In the genomic region with DNA sequence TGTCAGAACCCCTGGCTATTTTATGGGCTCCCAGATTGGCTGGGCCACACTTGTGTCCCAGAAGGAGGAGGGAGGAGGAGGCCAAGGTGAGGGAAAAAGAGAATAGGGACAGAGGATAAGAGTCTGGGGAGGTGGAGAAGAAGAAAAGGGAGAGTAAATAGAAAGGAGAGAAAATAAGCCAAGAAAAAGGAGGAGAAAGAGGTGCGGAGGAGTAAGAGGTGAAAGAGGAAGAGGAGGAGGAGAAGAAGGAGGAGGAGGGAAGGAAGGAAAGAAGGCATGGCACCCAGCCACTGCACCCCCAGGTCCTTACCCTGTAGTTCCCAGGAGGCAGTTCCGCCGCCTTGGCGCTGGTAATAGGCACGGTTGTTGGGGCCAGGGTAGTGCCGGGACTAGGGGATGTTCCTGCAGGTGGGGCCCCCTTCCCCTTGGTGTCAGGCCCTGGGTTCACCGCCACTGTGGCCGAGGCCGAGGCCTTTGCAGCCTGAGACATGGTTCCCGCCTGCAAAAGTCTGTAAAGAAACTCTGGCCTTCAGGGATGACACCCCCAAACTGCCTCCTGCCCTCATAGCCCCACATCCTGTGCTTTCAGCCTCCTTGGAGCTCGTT, we compare ENCODE assay signal across 20 cellular contexts. TPM values are rescaled to one million over a fixed set of nuclear protein-coding genes. Genes with fewer than 3 reads are reported as not detected.
"Had no signal": no experiment of that assay in that cellular context is flagged by ENCODE, and none has a peak within 500 bp of the region (broad histone marks: within the 10 kb centered on the region; RNA-seq: fewer than 3 reads in every experiment).

No MANE protein-coding gene starts in this region.

- H3K4me3 Mint-ChIP-seq: activated CD4-positive, alpha-beta T cell treated with anti-CD3 and anti-CD28 coated beads, Interleukin-2, amount 10 ng/mL, durations not matched to agents 24 days and 14 days; activated T-helper 1 cell treated with anti-CD3 and anti-CD28 coated beads, Interleukin-12 subunit alpha, Interleukin-12 subunit beta, Interleukin-2, Interleukin-4 antibody, amounts not matched to agents 30 ng/mL and 10 ng/mL and 1 ng/mL, durations not matched to agents 14 hours and 24 hours and 36 hours; neural crest cell had no signal

- H3K36me3 ChIP-seq: ascending aorta, breast epithelium, pancreas, sigmoid colon, transverse colon had no signal

- H3K27ac ChIP-seq: ascending aorta, breast epithelium, epithelial cell of prostate, pancreas, sigmoid colon had no signal

- ATAC-seq: pancreas; stimulated activated naive CD8-positive, alpha-beta T cell treated with anti-CD3 and anti-CD28 coated beads, Interleukin-15, Interleukin-2, amounts not matched to agents 100 U/mL and 50 U/mL, for 24 hours had no signal

- H3K4me1 ChIP-seq: ascending aorta, breast epithelium, pancreas, sigmoid colon had no signal

- H3K27me3 ChIP-seq: ascending aorta, pancreas had no signal

- H3K27ac Mint-ChIP-seq: activated CD4-positive, alpha-beta T cell treated with anti-CD3 and anti-CD28 coated beads, Interleukin-2, amount 10 ng/mL, durations not matched to agents 24 days and 14 days; activated T-helper 1 cell treated with anti-CD3 and anti-CD28 coated beads, Interleukin-12 subunit alpha, Interleukin-12 subunit beta, Interleukin-2, Interleukin-4 antibody, amounts not matched to agents 30 ng/mL and 10 ng/mL and 1 ng/mL, durations not matched to agents 14 hours and 24 hours and 36 hours had no signal

- DNase-seq: activated CD4-positive, alpha-beta T cell treated with anti-CD3 and anti-CD28 coated beads, Interleukin-2, amount 10 ng/mL, durations not matched to agents 24 days and 14 days; activated CD4-positive, CD25-positive, alpha-beta regulatory T cell; activated naive CD4-positive, alpha-beta T cell; cerebellar nuclear complex; effector memory CD4-positive, alpha-beta T cell; foreskin melanocyte; immature natural killer cell; pancreas; sigmoid colon; stimulated activated CD4-positive, alpha-beta T cell treated with anti-CD3 and anti-CD28 coated beads, Interleukin-2, amount 100 ng/mL, for 48 hours; stimulated activated naive CD8-positive, alpha-beta T cell treated with anti-CD3 and anti-CD28 coated beads, Interleukin-15, Interleukin-2, amounts not matched to agents 100 U/mL and 50 U/mL, for 24 hours had no signal

- H3K4me3 ChIP-seq: ascending aorta, breast epithelium, pancreas, sigmoid colon, transverse colon had no signal

- H3K9me3 ChIP-seq: ascending aorta, breast epithelium, pancreas, sigmoid colon, transverse colon had no signal

- H3K9me3 Mint-ChIP-seq: activated CD4-positive, alpha-beta T cell treated with anti-CD3 and anti-CD28 coated beads, Interleukin-2, amount 10 ng/mL, durations not matched to agents 24 days and 14 days; activated T-helper 1 cell treated with anti-CD3 and anti-CD28 coated beads, Interleukin-12 subunit alpha, Interleukin-12 subunit beta, Interleukin-2, Interleukin-4 antibody, amounts not matched to agents 30 ng/mL and 10 ng/mL and 1 ng/mL, durations not matched to agents 14 hours and 24 hours and 36 hours; immature natural killer cell; neural crest cell had no signal

RNA-seq across cellular contexts. Expression of a gene that starts 1.9 kb away (rescaled TPM):
- total RNA-seq: activated CD4-positive, alpha-beta T cell treated with anti-CD3 and anti-CD28 coated beads, Interleukin-2, amount 10 ng/mL, durations not matched to agents 24 days and 14 days; activated T-helper 1 cell treated with anti-CD3 and anti-CD28 coated beads, Interleukin-12 subunit alpha, Interleukin-12 subunit beta, Interleukin-2, Interleukin-4 antibody, amounts not matched to agents 30 ng/mL and 10 ng/mL and 1 ng/mL, durations not matched to agents 14 hours and 24 hours and 36 hours; fibroblast of lung; neural crest cell; T-helper 2 cell treated with Interferon-gamma antibody and Interleukin-4, amounts not matched to agents 100 ng/mL and 5 ng/mL, for 36 hours had no signal

RNA-seq across cellular contexts. Expression of a gene that starts 5.8 kb away (rescaled TPM):
- total RNA-seq: activated CD4-positive, alpha-beta T cell treated with anti-CD3 and anti-CD28 coated beads, Interleukin-2, amount 10 ng/mL, durations not matched to agents 24 days and 14 days; activated T-helper 1 cell treated with anti-CD3 and anti-CD28 coated beads, Interleukin-12 subunit alpha, Interleukin-12 subunit beta, Interleukin-2, Interleukin-4 antibody, amounts not matched to agents 30 ng/mL and 10 ng/mL and 1 ng/mL, durations not matched to agents 14 hours and 24 hours and 36 hours; ascending aorta; breast epithelium; fibroblast of lung; lower leg skin; neural crest cell; sigmoid colon; T-helper 2 cell treated with Interferon-gamma antibody and Interleukin-4, amounts not matched to agents 100 ng/mL and 5 ng/mL, for 36 hours; transverse colon had no signal
